ENCODE assay signal across 16 cellular contexts in the genomic region with DNA sequence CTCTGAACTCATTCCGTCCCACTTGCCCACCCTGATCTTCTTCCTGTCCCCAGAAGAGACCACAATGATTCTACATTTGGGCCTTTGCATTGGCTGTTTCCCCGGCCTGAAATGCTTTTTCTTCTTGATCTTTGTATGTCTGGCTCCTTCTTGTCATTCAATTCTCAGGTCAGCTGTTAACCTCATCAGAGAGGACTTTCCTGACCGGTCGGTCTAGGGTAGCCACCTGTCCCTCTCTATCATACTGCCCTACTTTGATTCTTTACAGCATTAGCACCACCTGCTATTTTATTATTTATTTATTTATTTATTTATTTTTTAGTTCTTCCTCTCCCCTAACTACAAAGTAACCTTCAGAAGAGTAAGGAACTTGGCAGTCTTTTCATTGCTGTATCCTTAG.
DNase-seq lines count a peak whose midpoint lies in the region; ATAC-seq and TF ChIP-seq lines count a peak whose summit lies in the region.
"Had no signal": no experiment of that assay in that cellular context is flagged by ENCODE, and none has a peak within 500 bp of the region (broad histone marks: within the 10 kb centered on the region; RNA-seq: fewer than 3 reads in every experiment).

No MANE protein-coding gene starts in this region.

- TF ChIP-seq CTCF in nephron (IDR thresholded peaks at IDR 0.05; ENCODE audit: unreplicated experiment in 3 of 3) (no peak), gastrocnemius medialis (IDR thresholded peaks at IDR 0.05 in 4 of 5, conservative IDR thresholded peaks at IDR 0.05 in 1 of 5) (no peak), breast epithelium (IDR thresholded peaks at IDR 0.05) (no peak)

- no peaks in the 10 kb centered on the region for H3K9me3 Mint-ChIP-seq in nephron
- H3K9me3 Mint-ChIP-seq in stimulated activated naive B cell treated with anti-CD40 and anti-IgM and Interleukin-4, amounts not matched to agents 10 μg/mL and 1 μg/mL and 100 μg/mL, for 72 hours, result no peaks in the 10 kb centered on the region
- H3K9me3 Mint-ChIP-seq: CD8-positive, alpha-beta T cell; GM23338; H9 had no signal

- ATAC-seq in gastrocnemius medialis, result peak; percentile 97
- no peak for ATAC-seq in stimulated activated naive B cell treated with anti-CD40 and anti-IgM and Interleukin-4, amounts not matched to agents 10 μg/mL and 1 μg/mL and 100 μg/mL, for 72 hours (replicated peaks)
- ATAC-seq: CD8-positive, alpha-beta T cell; GM23338; HCT116 had no signal

- H3K4me3 ChIP-seq in SJCRH30 (no peak overlapping the region), gastrocnemius medialis (no peak overlapping the region), breast epithelium (no peak overlapping the region)
- H3K4me3 ChIP-seq: GM23338 had no signal

- intact Hi-C loops in gastrocnemius medialis (cut with DNase I; ENCODE audit: low total_unique reads), result no loop called here
- intact Hi-C loops in breast epithelium (cut with DNase I; ENCODE audit: low total_unique reads), result no loop called here

- in situ Hi-C loops in gastrocnemius medialis (cut with MboI; ENCODE audit: low sequenced_read_pairs in 4 of 4), result no loop called here

- peak overlapping the region; percentile 68 to 88 (median 87) for H3K27ac Mint-ChIP-seq in nephron
- H3K27ac Mint-ChIP-seq in stimulated activated naive B cell treated with anti-CD40 and anti-IgM and Interleukin-4, amounts not matched to agents 10 μg/mL and 1 μg/mL and 100 μg/mL, for 72 hours, result no peak overlapping the region
- H3K27ac Mint-ChIP-seq: CD4-positive, CD25-positive, alpha-beta regulatory T cell; CD8-positive, alpha-beta T cell; GM23338; H9 had no signal

- TF ChIP-seq POLR2A in gastrocnemius medialis (IDR thresholded peaks at IDR 0.05) (no peak), breast epithelium (IDR thresholded peaks at IDR 0.05) (no peak)

- H3K9me3 ChIP-seq in SJCRH30 (replicated peaks) (no peaks in the 10 kb centered on the region), gastrocnemius medialis (no peaks in the 10 kb centered on the region), breast epithelium (no peaks in the 10 kb centered on the region)
- H3K9me3 ChIP-seq: Caco-2 had no signal

- H3K4me1 Mint-ChIP-seq in nephron, result peaks cover 32% of the 10 kb centered on the region
- H3K4me1 Mint-ChIP-seq in stimulated activated naive B cell treated with anti-CD40 and anti-IgM and Interleukin-4, amounts not matched to agents 10 μg/mL and 1 μg/mL and 100 μg/mL, for 72 hours, result no peaks in the 10 kb centered on the region
- H3K4me1 Mint-ChIP-seq: H9 had no signal

- H3K27me3 Mint-ChIP-seq in nephron (ENCODE audit: low read depth), result no peaks in the 10 kb centered on the region
- peaks cover 0 to 7% of the 10 kb centered on the region in 2 donors for H3K27me3 Mint-ChIP-seq in stimulated activated naive B cell treated with anti-CD40 and anti-IgM and Interleukin-4, amounts not matched to agents 10 μg/mL and 1 μg/mL and 100 μg/mL, for 72 hours

- H3K36me3 ChIP-seq in SJCRH30, result no peaks in the 10 kb centered on the region
- H3K36me3 ChIP-seq in gastrocnemius medialis, result no peaks in the 10 kb centered on the region
- H3K36me3 ChIP-seq in breast epithelium, result no peaks in the 10 kb centered on the region

- peak; percentile 85 to 93 for DNase-seq in SJCRH30
- peak; percentile 29 to 58 for DNase-seq in gastrocnemius medialis
- no peak for DNase-seq in activated CD4-positive, alpha-beta T cell treated with anti-CD3 and anti-CD28 coated beads, Interleukin-2, amount 50 U/mL, for 4 hours
- DNase-seq in breast epithelium (ENCODE audit: low spot score in 2 of 2), result no peak
- no peak for DNase-seq in activated CD4-positive, CD25-positive, alpha-beta regulatory T cell (lab: John Stamatoyannopoulos, UW)
- no peak for DNase-seq in stimulated activated naive B cell treated with anti-CD40 and anti-IgM and Interleukin-4, amounts not matched to agents 10 μg/mL and 1 μg/mL and 100 μg/mL, for 72 hours
- DNase-seq: Caco-2; CD4-positive, CD25-positive, alpha-beta regulatory T cell; CD8-positive, alpha-beta T cell; DMS153; DND-41; H9 had no signal

- peak overlapping the region in 1 of 3 experiments; percentile 25 for H3K4me3 Mint-ChIP-seq in nephron
- H3K4me3 Mint-ChIP-seq in stimulated activated naive B cell treated with anti-CD40 and anti-IgM and Interleukin-4, amounts not matched to agents 10 μg/mL and 1 μg/mL and 100 μg/mL, for 72 hours, result no peak overlapping the region
- H3K4me3 Mint-ChIP-seq: CD4-positive, CD25-positive, alpha-beta regulatory T cell; CD8-positive, alpha-beta T cell; GM23338; H9 had no signal

- H3K27ac ChIP-seq in SJCRH30 (peak overlapping the region; percentile 83), gastrocnemius medialis (peak overlapping the region; percentile 68 to 82 (median 74)), breast epithelium (no peak overlapping the region)
- H3K27ac ChIP-seq: C4-2B had no signal

- H3K36me3 Mint-ChIP-seq in nephron (ENCODE audit: low read depth), result no peaks in the 10 kb centered on the region
- no peaks in the 10 kb centered on the region for H3K36me3 Mint-ChIP-seq in stimulated activated naive B cell treated with anti-CD40 and anti-IgM and Interleukin-4, amounts not matched to agents 10 μg/mL and 1 μg/mL and 100 μg/mL, for 72 hours
- H3K36me3 Mint-ChIP-seq: CD8-positive, alpha-beta T cell had no signal

- H3K27me3 ChIP-seq in SJCRH30 (no peaks in the 10 kb centered on the region), gastrocnemius medialis (no peaks in the 10 kb centered on the region), breast epithelium (no peaks in the 10 kb centered on the region)

- H3K4me1 ChIP-seq in SJCRH30 (peaks cover 32% of the 10 kb centered on the region), gastrocnemius medialis (peaks cover 31 to 32% of the 10 kb centered on the region in 2 donors), breast epithelium (no peaks in the 10 kb centered on the region)
- H3K4me1 ChIP-seq: Caco-2 had no signal

Comparison
In these comparisons a context has a peak if more than half of its experiments do, and no peak if none do; other contexts are left out.
1. DNase-seq: peak in SJCRH30 (2 of 2) and gastrocnemius medialis (2 of 2); none in activated CD4-positive, alpha-beta T cell treated with anti-CD3 and anti-CD28 coated beads, Interleukin-2, amount 50 U/mL, for 4 hours (0 of 2), breast epithelium (0 of 2), activated CD4-positive, CD25-positive, alpha-beta regulatory T cell (0 of 4) and stimulated activated naive B cell treated with anti-CD40 and anti-IgM and Interleukin-4, amounts not matched to agents 10 μg/mL and 1 μg/mL and 100 μg/mL, for 72 hours (single experiment).
2. H3K27ac ChIP-seq: peak in SJCRH30 (single experiment) and gastrocnemius medialis (4 of 4); none in breast epithelium (0 of 2).
3. ATAC-seq: peak in gastrocnemius medialis (2 of 2); none in stimulated activated naive B cell treated with anti-CD40 and anti-IgM and Interleukin-4, amounts not matched to agents 10 μg/mL and 1 μg/mL and 100 μg/mL, for 72 hours (0 of 2).